ENCODE assay signal across 1 cellular context in the genomic region with DNA sequence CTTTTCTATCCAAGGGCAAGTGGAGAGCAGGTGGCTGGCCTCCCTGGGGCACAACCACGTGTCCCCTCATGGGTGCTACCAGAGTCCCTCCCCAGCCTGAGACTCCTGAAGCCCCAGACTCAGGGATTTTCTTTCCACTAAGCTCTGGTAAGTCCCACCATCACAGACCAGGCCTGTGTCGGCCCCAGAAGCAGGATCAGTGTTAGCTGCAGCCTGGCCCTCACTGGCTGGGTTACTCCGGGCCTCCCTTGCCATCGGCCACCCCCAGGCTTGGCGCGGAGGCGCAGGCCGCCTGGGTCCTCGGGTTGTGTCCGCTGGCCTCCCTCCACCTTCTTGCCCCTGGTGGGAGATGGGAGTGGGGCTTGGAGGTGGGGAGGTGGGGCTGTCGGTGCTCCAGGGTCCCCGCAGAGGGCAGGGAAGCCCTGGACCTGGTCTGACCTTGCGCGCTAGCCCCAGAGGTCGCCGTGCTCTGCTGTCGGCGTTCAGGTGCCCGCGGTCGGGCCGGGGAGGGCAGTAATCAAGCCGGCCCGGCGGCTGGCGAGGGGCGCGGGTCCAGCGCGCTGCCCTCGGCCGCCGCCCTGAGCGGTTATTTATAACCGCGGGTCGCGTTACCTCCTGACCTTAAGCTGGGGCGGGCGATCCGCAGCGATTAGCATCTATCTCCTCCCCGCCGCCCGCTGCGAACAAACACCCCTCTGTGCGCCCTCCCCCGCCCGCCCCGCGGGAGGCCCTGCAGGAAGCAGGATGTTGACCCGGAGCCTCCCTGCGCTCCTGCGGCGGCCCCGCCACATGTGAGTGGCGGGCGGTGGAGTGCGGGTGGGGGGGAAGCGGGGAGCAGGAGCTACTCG.
A peak's percentile ranks its signal among the peaks of the same experiment; 100 is the strongest.
TF ChIP-seq lines count a peak whose summit lies in the region.

No MANE protein-coding gene starts in this region.

TF ChIP-seq in HepG2, 621 proteins besides CTCF, POLR2A, EP300 and RAD21 (continued from another document and continues in another):
- TF ChIP-seq, protein P1, sequence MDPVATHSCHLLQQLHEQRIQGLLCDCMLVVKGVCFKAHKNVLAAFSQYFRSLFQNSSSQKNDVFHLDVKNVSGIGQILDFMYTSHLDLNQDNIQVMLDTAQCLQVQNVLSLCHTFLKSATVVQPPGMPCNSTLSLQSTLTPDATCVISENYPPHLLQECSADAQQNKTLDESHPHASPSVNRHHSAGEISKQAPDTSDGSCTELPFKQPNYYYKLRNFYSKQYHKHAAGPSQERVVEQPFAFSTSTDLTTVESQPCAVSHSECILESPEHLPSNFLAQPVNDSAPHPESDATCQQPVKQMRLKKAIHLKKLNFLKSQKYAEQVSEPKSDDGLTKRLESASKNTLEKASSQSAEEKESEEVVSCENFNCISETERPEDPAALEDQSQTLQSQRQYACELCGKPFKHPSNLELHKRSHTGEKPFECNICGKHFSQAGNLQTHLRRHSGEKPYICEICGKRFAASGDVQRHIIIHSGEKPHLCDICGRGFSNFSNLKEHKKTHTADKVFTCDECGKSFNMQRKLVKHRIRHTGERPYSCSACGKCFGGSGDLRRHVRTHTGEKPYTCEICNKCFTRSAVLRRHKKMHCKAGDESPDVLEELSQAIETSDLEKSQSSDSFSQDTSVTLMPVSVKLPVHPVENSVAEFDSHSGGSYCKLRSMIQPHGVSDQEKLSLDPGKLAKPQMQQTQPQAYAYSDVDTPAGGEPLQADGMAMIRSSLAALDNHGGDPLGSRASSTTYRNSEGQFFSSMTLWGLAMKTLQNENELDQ (CRISPR knock-in tag; IDR thresholded peaks at IDR 0.05; ENCODE audit: borderline replicate concordance), result 0 out of 2 replicates have a peak, but pooled peaks have one; percentile 70
- TF ChIP-seq ARHGAP35 (CRISPR knock-in tag; IDR thresholded peaks at IDR 0.05; ENCODE audit: borderline replicate concordance) (peak; percentile 39; the same call in 1 of the 2 replicates), ZNF781 (CRISPR knock-in tag; IDR thresholded peaks at IDR 0.05; ENCODE audit: borderline replicate concordance, not compliant biosample characterization) (peak; percentile 21), PAWR (CRISPR knock-in tag; IDR thresholded peaks at IDR 0.05; ENCODE audit: borderline replicate concordance) (0 out of 2 replicates have a peak, but pooled peaks have one; percentile 78), ZFYVE20 (CRISPR knock-in tag; IDR thresholded peaks at IDR 0.05; ENCODE audit: borderline replicate concordance, low read depth) (no peak), KLF9 (CRISPR knock-in tag; IDR thresholded peaks at IDR 0.05; ENCODE audit: low read depth) (peak; percentile 86), SATB2 (CRISPR knock-in tag; IDR thresholded peaks at IDR 0.05) (peak; percentile 76), EHMT2 (IDR thresholded peaks at IDR 0.05; ENCODE audit: borderline replicate concordance, low read depth, low read length) (no peak), HMG20B (CRISPR knock-in tag; conservative IDR thresholded peaks at IDR 0.05) (peak; percentile 72; the same call in 1 of the 2 replicates), ZC3H4 (CRISPR knock-in tag; IDR thresholded peaks at IDR 0.05; ENCODE audit: borderline replicate concordance) (peak; percentile 94; the same call in 1 of the 2 replicates), STAG1 (CRISPR knock-in tag; IDR thresholded peaks at IDR 0.05) (peak; percentile 31), ZBTB8A (CRISPR knock-in tag; IDR thresholded peaks at IDR 0.05; ENCODE audit: borderline replicate concordance, low read depth) (no peak), ZNF276 (CRISPR knock-in tag; IDR thresholded peaks at IDR 0.05; ENCODE audit: low read depth) (peak; percentile 69), RXRB (CRISPR knock-in tag; IDR thresholded peaks at IDR 0.05; ENCODE audit: borderline replicate concordance) (peak; percentile 98), ERF (CRISPR knock-in tag; IDR thresholded peaks at IDR 0.05) (peak; percentile 85), ZNF569 (CRISPR knock-in tag; IDR thresholded peaks at IDR 0.05; ENCODE audit: borderline replicate concordance) (peak; percentile 47; the same call in 1 of the 2 replicates), ZNF574 (CRISPR knock-in tag; IDR thresholded peaks at IDR 0.05) (peak; percentile 81), NFIC (IDR thresholded peaks at IDR 0.05; ENCODE audit: low read length) (no peak; the same call in 1 of the 2 replicates), ZNF605 (CRISPR knock-in tag; IDR thresholded peaks at IDR 0.05) (peak; percentile 93), ZNF343 (CRISPR knock-in tag; IDR thresholded peaks at IDR 0.05) (peak; percentile 96), TMF1 (CRISPR knock-in tag; IDR thresholded peaks at IDR 0.05; ENCODE audit: low read depth) (peak; percentile 70; the same call in 1 of the 2 replicates), ZNF784 (CRISPR knock-in tag; IDR thresholded peaks at IDR 0.05; ENCODE audit: borderline replicate concordance) (peak; percentile 64; the same call in 1 of the 2 replicates), GATA4 (IDR thresholded peaks at IDR 0.05; ENCODE audit: borderline replicate concordance, low read depth) (peak; percentile 92), SIN3B (IDR thresholded peaks at IDR 0.05; ENCODE audit: low read length) (no peak), ZNF30 (CRISPR knock-in tag; IDR thresholded peaks at IDR 0.05) (peak; percentile 91), ZFAT (CRISPR knock-in tag; conservative IDR thresholded peaks at IDR 0.05) (0 out of 2 replicates have a peak, but pooled peaks have one; percentile 50), MEF2D (CRISPR knock-in tag; IDR thresholded peaks at IDR 0.05) (peak; percentile 95), NRL (CRISPR knock-in tag; IDR thresholded peaks at IDR 0.05; ENCODE audit: borderline replicate concordance) (no peak; the same call in 1 of the 2 replicates), ZNF773 (CRISPR knock-in tag; IDR thresholded peaks at IDR 0.05; ENCODE audit: borderline replicate concordance) (peak; percentile 90; the same call in 1 of the 2 replicates), ZMYM4 (CRISPR knock-in tag; IDR thresholded peaks at IDR 0.05) (peak; percentile 92), ZEB1 (IDR thresholded peaks at IDR 0.05; ENCODE audit: insufficient replicate concordance, low read depth) (peak; percentile 15), ZFP62 (CRISPR knock-in tag; IDR thresholded peaks at IDR 0.05) (no peak), PBX2 (CRISPR knock-in tag; IDR thresholded peaks at IDR 0.05) (peak; percentile 71; the same call in 1 of the 2 replicates)
- TF ChIP-seq, protein P2, sequence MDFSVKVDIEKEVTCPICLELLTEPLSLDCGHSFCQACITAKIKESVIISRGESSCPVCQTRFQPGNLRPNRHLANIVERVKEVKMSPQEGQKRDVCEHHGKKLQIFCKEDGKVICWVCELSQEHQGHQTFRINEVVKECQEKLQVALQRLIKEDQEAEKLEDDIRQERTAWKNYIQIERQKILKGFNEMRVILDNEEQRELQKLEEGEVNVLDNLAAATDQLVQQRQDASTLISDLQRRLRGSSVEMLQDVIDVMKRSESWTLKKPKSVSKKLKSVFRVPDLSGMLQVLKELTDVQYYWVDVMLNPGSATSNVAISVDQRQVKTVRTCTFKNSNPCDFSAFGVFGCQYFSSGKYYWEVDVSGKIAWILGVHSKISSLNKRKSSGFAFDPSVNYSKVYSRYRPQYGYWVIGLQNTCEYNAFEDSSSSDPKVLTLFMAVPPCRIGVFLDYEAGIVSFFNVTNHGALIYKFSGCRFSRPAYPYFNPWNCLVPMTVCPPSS (IDR thresholded peaks at IDR 0.05), result no peak
- TF ChIP-seq, protein P3, sequence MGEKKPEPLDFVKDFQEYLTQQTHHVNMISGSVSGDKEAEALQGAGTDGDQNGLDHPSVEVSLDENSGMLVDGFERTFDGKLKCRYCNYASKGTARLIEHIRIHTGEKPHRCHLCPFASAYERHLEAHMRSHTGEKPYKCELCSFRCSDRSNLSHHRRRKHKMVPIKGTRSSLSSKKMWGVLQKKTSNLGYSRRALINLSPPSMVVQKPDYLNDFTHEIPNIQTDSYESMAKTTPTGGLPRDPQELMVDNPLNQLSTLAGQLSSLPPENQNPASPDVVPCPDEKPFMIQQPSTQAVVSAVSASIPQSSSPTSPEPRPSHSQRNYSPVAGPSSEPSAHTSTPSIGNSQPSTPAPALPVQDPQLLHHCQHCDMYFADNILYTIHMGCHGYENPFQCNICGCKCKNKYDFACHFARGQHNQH (CRISPR knock-in tag; IDR thresholded peaks at IDR 0.05), result peak; percentile 98
- TF ChIP-seq, protein P4, sequence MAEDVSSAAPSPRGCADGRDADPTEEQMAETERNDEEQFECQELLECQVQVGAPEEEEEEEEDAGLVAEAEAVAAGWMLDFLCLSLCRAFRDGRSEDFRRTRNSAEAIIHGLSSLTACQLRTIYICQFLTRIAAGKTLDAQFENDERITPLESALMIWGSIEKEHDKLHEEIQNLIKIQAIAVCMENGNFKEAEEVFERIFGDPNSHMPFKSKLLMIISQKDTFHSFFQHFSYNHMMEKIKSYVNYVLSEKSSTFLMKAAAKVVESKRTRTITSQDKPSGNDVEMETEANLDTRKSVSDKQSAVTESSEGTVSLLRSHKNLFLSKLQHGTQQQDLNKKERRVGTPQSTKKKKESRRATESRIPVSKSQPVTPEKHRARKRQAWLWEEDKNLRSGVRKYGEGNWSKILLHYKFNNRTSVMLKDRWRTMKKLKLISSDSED (CRISPR knock-in tag; IDR thresholded peaks at IDR 0.05), result no peak
- TF ChIP-seq, protein P5, sequence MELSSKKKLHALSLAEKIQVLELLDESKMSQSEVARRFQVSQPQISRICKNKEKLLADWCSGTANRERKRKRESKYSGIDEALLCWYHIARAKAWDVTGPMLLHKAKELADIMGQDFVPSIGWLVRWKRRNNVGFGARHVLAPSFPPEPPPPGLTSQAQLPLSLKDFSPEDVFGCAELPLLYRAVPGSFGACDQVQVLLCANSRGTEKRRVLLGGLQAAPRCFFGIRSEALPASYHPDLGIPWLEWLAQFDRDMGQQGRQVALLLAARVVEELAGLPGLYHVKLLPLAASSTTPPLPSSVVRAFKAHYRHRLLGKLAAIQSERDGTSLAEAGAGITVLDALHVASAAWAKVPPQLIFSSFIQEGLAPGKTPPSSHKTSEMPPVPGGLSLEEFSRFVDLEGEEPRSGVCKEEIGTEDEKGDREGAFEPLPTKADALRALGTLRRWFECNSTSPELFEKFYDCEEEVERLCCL (CRISPR knock-in tag; IDR thresholded peaks at IDR 0.05; ENCODE audit: borderline replicate concordance), result peak; percentile 67; the same call in 1 of the 2 replicates
- TF ChIP-seq, protein P6, sequence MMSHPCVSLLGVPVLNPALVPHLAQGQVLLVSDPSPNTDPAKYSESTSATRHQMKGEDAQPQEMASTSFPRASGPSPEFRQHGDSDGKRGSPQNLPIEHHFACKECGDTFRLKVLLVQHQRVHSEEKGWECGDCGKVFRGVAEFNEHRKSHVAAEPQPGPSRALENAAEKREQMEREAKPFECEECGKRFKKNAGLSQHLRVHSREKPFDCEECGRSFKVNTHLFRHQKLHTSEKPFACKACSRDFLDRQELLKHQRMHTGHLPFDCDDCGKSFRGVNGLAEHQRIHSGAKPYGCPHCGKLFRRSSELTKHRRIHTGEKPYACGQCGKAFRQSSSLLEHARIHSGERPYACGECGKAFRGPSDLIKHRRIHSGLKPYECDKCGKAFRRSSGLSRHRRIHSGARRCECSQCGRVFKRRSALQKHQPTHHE (CRISPR knock-in tag; IDR thresholded peaks at IDR 0.05; ENCODE audit: borderline replicate concordance), result peak; percentile 97; the same call in 1 of the 2 replicates
- TF ChIP-seq, protein P7, sequence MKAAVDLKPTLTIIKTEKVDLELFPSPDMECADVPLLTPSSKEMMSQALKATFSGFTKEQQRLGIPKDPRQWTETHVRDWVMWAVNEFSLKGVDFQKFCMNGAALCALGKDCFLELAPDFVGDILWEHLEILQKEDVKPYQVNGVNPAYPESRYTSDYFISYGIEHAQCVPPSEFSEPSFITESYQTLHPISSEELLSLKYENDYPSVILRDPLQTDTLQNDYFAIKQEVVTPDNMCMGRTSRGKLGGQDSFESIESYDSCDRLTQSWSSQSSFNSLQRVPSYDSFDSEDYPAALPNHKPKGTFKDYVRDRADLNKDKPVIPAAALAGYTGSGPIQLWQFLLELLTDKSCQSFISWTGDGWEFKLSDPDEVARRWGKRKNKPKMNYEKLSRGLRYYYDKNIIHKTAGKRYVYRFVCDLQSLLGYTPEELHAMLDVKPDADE (CRISPR knock-in tag; IDR thresholded peaks at IDR 0.05), result peak; percentile 83; the same call in 1 of the 2 replicates
